20 cellular contexts compared by ENCODE assay signal in the genomic region with DNA sequence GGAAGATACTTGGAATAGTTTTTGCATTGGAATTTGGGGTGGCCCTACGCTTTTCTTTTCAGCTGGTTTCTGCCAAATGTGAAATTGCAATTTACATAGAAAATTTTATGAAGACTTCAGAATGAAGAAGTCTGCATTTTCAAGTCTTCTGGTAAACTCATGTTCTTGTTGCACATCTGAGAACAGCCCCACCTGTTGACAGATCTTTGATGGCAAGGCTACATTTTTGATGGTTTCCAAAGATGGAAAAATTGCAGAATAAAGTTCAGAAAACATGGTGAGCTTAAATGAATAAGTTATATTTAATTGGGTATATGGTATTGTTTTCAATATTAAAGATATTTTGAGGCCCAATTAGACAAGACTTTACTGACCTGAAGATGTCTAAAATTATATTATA. TPM values are rescaled to one million over a fixed set of nuclear protein-coding genes. Genes with fewer than 3 reads are reported as not detected.
DNase-seq lines count a peak whose midpoint lies in the region; ATAC-seq and TF ChIP-seq lines count a peak whose summit lies in the region.
"Had no signal": no experiment of that assay in that cellular context is flagged by ENCODE, and none has a peak within 500 bp of the region (broad histone marks: within the 10 kb centered on the region; RNA-seq: fewer than 3 reads in every experiment).

No MANE protein-coding gene starts in this region.

- no peaks in the 10 kb centered on the region for H3K27me3 ChIP-seq in heart right ventricle
- H3K27me3 ChIP-seq in left ventricle myocardium inferior (ENCODE audit: low read depth) = no peaks in the 10 kb centered on the region
- peaks cover 9% of the 10 kb centered on the region for H3K27me3 ChIP-seq in RWPE2 (ENCODE audit: insufficient read depth, poor library complexity, severe bottlenecking)

- H3K4me3 ChIP-seq in heart right ventricle (no peak overlapping the region), left ventricle myocardium inferior (no peak overlapping the region), RWPE2 (ENCODE audit: severe bottlenecking) (no peak overlapping the region)
- H3K4me3 ChIP-seq: skin epidermis had no signal

- in situ Hi-C loops in G401 (cut with HindIII; ENCODE audit: low sequenced_read_pairs) = no loop called here

- H3K27ac Mint-ChIP-seq in stimulated activated effector memory CD8-positive, alpha-beta T cell treated with anti-CD3 and anti-CD28 coated beads, Interleukin-12 subunit alpha, Interleukin-12 subunit beta, amount 100 ng/mL, for 72 hours = no peak overlapping the region
- H3K27ac Mint-ChIP-seq: activated B cell treated with CpG ODN at 0.5 μM for 24 hours; activated T-helper 2 cell treated with anti-CD3 and anti-CD28 coated beads, Interferon-gamma antibody, Interleukin-2, Interleukin-4, amounts not matched to agents 10 μg/mL and 5 μg/mL and 100 μg/mL, durations not matched to agents 14 hours and 24 hours and 36 hours; HFFc6; stimulated activated memory B cell treated with anti-CD40 and anti-IgM and Interleukin-4, amounts not matched to agents 10 μg/mL and 1 μg/mL and 100 μg/mL, for 72 hours had no signal

- ATAC-seq in heart right ventricle (no peak), RWPE2 (ENCODE audit: low read depth) (no peak)
- no peak for ATAC-seq in stimulated activated effector memory CD8-positive, alpha-beta T cell treated with anti-CD3 and anti-CD28 coated beads, Interleukin-12 subunit alpha, Interleukin-12 subunit beta, amount 100 ng/mL, for 72 hours
- ATAC-seq: Panc1; stimulated activated memory B cell treated with anti-CD40 and anti-IgM and Interleukin-4, amounts not matched to agents 10 μg/mL and 1 μg/mL and 100 μg/mL, for 72 hours had no signal

- H3K27ac ChIP-seq in heart right ventricle (no peak overlapping the region), left ventricle myocardium inferior (replicated peaks) (no peak overlapping the region), RWPE2 (ENCODE audit: poor library complexity, severe bottlenecking) (no peak overlapping the region)
- H3K27ac ChIP-seq: skin epidermis had no signal

- TF ChIP-seq CTCF in heart right ventricle (IDR thresholded peaks at IDR 0.05) = peak in 5 of 9 donors; percentile 24 to 33 (median 28)
- TF ChIP-seq CTCF in left ventricle myocardium inferior (IDR thresholded peaks at IDR 0.05; ENCODE audit: borderline replicate concordance) = no peak
- TF ChIP-seq CTCF in RWPE2 (IDR thresholded peaks at IDR 0.05; ENCODE audit: poor library complexity, severe bottlenecking) = peak; percentile 14

- no peaks in the 10 kb centered on the region for H3K4me1 Mint-ChIP-seq in stimulated activated effector memory CD8-positive, alpha-beta T cell treated with anti-CD3 and anti-CD28 coated beads, Interleukin-12 subunit alpha, Interleukin-12 subunit beta, amount 100 ng/mL, for 72 hours
- H3K4me1 Mint-ChIP-seq: activated B cell treated with CpG ODN at 0.5 μM for 24 hours; stimulated activated memory B cell treated with anti-CD40 and anti-IgM and Interleukin-4, amounts not matched to agents 10 μg/mL and 1 μg/mL and 100 μg/mL, for 72 hours had no signal

- DNase-seq in heart right ventricle = no peak
- no peak for DNase-seq in left ventricle myocardium inferior
- DNase-seq in RWPE2 (ENCODE audit: low spot score) = no peak
- peak; percentile 0 for DNase-seq in fibroblast of peridontal ligament (ENCODE audit: extremely low read depth)
- DNase-seq in stimulated activated effector memory CD8-positive, alpha-beta T cell treated with anti-CD3 and anti-CD28 coated beads, Interleukin-12 subunit alpha, Interleukin-12 subunit beta, amount 100 ng/mL, for 72 hours (ENCODE audit: low spot score in 2 of 2) = no peak
- no peak for DNase-seq in stimulated activated naive CD4-positive, alpha-beta T cell treated with Interleukin-2 at 50 U/mL for 16 hours (lab: John Stamatoyannopoulos, UW)
- no peak for DNase-seq in germinal center (ENCODE audit: low spot score)
- no peak for DNase-seq in G401 (ENCODE audit: low spot score)
- DNase-seq: activated B cell treated with CpG ODN at 0.5 μM for 24 hours, amygdala, GDM1, HFFc6, kidney glomerular epithelial cell, NCI-H1436 treated with DMSO at 0.1 percent for 48 hours had no signal

- 75 to 81% methylated on average over 1 of the region's 1 CpG for WGBS in heart right ventricle, 2 donors

- H3K4me1 ChIP-seq in heart right ventricle (no peaks in the 10 kb centered on the region), left ventricle myocardium inferior (no peaks in the 10 kb centered on the region), RWPE2 (ENCODE audit: insufficient read depth, poor library complexity, severe bottlenecking) (no peaks in the 10 kb centered on the region)

- H3K36me3 ChIP-seq in heart right ventricle (no peaks in the 10 kb centered on the region), left ventricle myocardium inferior (no peaks in the 10 kb centered on the region), RWPE2 (ENCODE audit: low read depth) (no peaks in the 10 kb centered on the region)

- H3K4me3 Mint-ChIP-seq in stimulated activated effector memory CD8-positive, alpha-beta T cell treated with anti-CD3 and anti-CD28 coated beads, Interleukin-12 subunit alpha, Interleukin-12 subunit beta, amount 100 ng/mL, for 72 hours = no peak overlapping the region
- H3K4me3 Mint-ChIP-seq: activated B cell treated with CpG ODN at 0.5 μM for 24 hours; HFFc6; stimulated activated memory B cell treated with anti-CD40 and anti-IgM and Interleukin-4, amounts not matched to agents 10 μg/mL and 1 μg/mL and 100 μg/mL, for 72 hours had no signal

- no peaks in the 10 kb centered on the region for H3K36me3 Mint-ChIP-seq in stimulated activated effector memory CD8-positive, alpha-beta T cell treated with anti-CD3 and anti-CD28 coated beads, Interleukin-12 subunit alpha, Interleukin-12 subunit beta, amount 100 ng/mL, for 72 hours
- H3K36me3 Mint-ChIP-seq: stimulated activated memory B cell treated with anti-CD40 and anti-IgM and Interleukin-4, amounts not matched to agents 10 μg/mL and 1 μg/mL and 100 μg/mL, for 72 hours had no signal

- intact Hi-C loops in heart right ventricle (cut with DNase I) = no loop called here
- intact Hi-C loops in left ventricle myocardium inferior (cut with micrococcal nuclease) = no loop called here

- H3K9me3 Mint-ChIP-seq in stimulated activated effector memory CD8-positive, alpha-beta T cell treated with anti-CD3 and anti-CD28 coated beads, Interleukin-12 subunit alpha, Interleukin-12 subunit beta, amount 100 ng/mL, for 72 hours = peaks cover 9% of the 10 kb centered on the region
- H3K9me3 Mint-ChIP-seq: activated B cell treated with CpG ODN at 0.5 μM for 24 hours; activated T-helper 2 cell treated with anti-CD3 and anti-CD28 coated beads, Interferon-gamma antibody, Interleukin-2, Interleukin-4, amounts not matched to agents 10 μg/mL and 5 μg/mL and 100 μg/mL, durations not matched to agents 14 hours and 24 hours and 36 hours had no signal

- no peaks in the 10 kb centered on the region for H3K9me3 ChIP-seq in heart right ventricle
- no peaks in the 10 kb centered on the region for H3K9me3 ChIP-seq in left ventricle myocardium inferior (replicated peaks)
- H3K9me3 ChIP-seq in RWPE2 (ENCODE audit: severe bottlenecking) = no peaks in the 10 kb centered on the region

RNA-seq across cellular contexts. Expression of gene OLFM3, which starts 25.4 kb away (rescaled TPM):
- under 1 TPM in 1 of 10 donors, not detected in 9; 0.12 TPM for total RNA-seq in heart right ventricle
- polyA plus RNA-seq in heart right ventricle = not detected
- not detected for total RNA-seq in left ventricle myocardium inferior
- total RNA-seq in G401 (2014; rRNA removed; shearing (Covaris generic)) = not detected in 2 replicates
- total RNA-seq: activated B cell treated with CpG ODN at 0.5 μM for 24 hours; activated T-helper 2 cell treated with anti-CD3 and anti-CD28 coated beads, Interferon-gamma antibody, Interleukin-2, Interleukin-4, amounts not matched to agents 10 μg/mL and 5 μg/mL and 100 μg/mL, durations not matched to agents 14 hours and 24 hours and 36 hours; HFFc6; osteoblast; ureter had no signal
